10 cellular contexts compared by ENCODE assay signal in genomic region chr17:933168-934083, GRCh38. TPM values are rescaled to one million over a fixed set of nuclear protein-coding genes. Genes with fewer than 3 reads are reported as not detected.
A peak's percentile ranks its signal among the peaks of the same experiment; 100 is the strongest.
DNase-seq lines count a peak whose midpoint lies in the region; ATAC-seq and TF ChIP-seq lines count a peak whose summit lies in the region.
"Had no signal": no experiment of that assay in that cellular context is flagged by ENCODE, and none has a peak within 500 bp of the region (broad histone marks: within the 10 kb centered on the region; RNA-seq: fewer than 3 reads in every experiment).

No MANE protein-coding gene starts in this region.

- CTCF ChIA-PET in T-cell (lab: Charles Lee) = no interaction called here

- no peaks in the 10 kb centered on the region for H3K36me3 Mint-ChIP-seq in T-cell

- H3K4me3 ChIP-seq in fibroblast of pulmonary artery (replicated peaks; ENCODE audit: low read depth, low read length) = no peak overlapping the region
- H3K4me3 ChIP-seq: right lobe of liver had no signal

- H3K4me3 Mint-ChIP-seq in T-cell = no peak overlapping the region

- no peaks in the 10 kb centered on the region for H3K4me1 Mint-ChIP-seq in T-cell

- no peaks in the 10 kb centered on the region for H3K9me3 Mint-ChIP-seq in T-cell

- DNase-seq in DMS79 treated with DMSO at 0.1 percent for 48 hours (lab: John Stamatoyannopoulos, UW) = peak; percentile 39
- peak; percentile 50 for DNase-seq in SK-N-DZ (ENCODE audit: low spot score)
- DNase-seq in fibroblast of pulmonary artery (ENCODE audit: low read depth) = peak; percentile 95
- peak; percentile 12 for DNase-seq in pons (ENCODE audit: low spot score)
- DNase-seq in NCI-H2227 treated with DMSO at 0.1 percent for 48 hours (lab: John Stamatoyannopoulos, UW) = no peak
- DNase-seq in activated CD4-positive, alpha-beta T cell treated with anti-CD3 and anti-CD28 coated beads for 48 hours = no peak
- no peak for DNase-seq in T-cell
- DNase-seq: Kasumi-1, right lobe of liver had no signal

- POLR2A ChIA-PET in T-cell (lab: Charles Lee) = no interaction called here

- peaks cover 0 to 14% of the 10 kb centered on the region in 2 donors for H3K27me3 Mint-ChIP-seq in T-cell

- H3K27ac Mint-ChIP-seq in T-cell = no peak overlapping the region

- no peak for TF ChIP-seq CTCF in fibroblast of pulmonary artery (IDR thresholded peaks at IDR 0.05; ENCODE audit: low read length, missing control alignments)

- ATAC-seq in HG03139 (IDR thresholded peaks at IDR 0.05; ENCODE audit: unreplicated experiment) (no peak), T-cell (replicated peaks in 1 of 4) (no peak)

RNA-seq across cellular contexts. Expression of gene NXN, which starts 46.1 kb away (rescaled TPM):
- 28.3 and 36.7 TPM in 2 replicates for polyA plus RNA-seq in SK-N-DZ (2014; cell fraction: cytosol; rRNA removed)
- 7.0 and 11.4 TPM in 2 replicates for polyA plus RNA-seq in SK-N-DZ (2014; cell fraction: nucleus; rRNA removed)
- 1 to 10 TPM in 2 of 5 donors, under 1 TPM in 3; 0.56 to 1.3 (median 0.96) TPM for total RNA-seq in T-cell

Comparison
In these comparisons a context has a peak if more than half of its experiments do, and no peak if none do; other contexts are left out.
1. DNase-seq: peak in DMS79 treated with DMSO at 0.1 percent for 48 hours (single experiment), SK-N-DZ (single experiment), fibroblast of pulmonary artery (single experiment) and pons (single experiment); none in NCI-H2227 treated with DMSO at 0.1 percent for 48 hours (single experiment), activated CD4-positive, alpha-beta T cell treated with anti-CD3 and anti-CD28 coated beads for 48 hours (single experiment) and T-cell (0 of 34).